ENCODE assay signal across 8 cellular contexts in genomic region chr20:38870733-38871559, GRCh38. TPM values are rescaled to one million over a fixed set of nuclear protein-coding genes. Genes with fewer than 3 reads are reported as not detected.
DNase-seq lines count a peak whose midpoint lies in the region; ATAC-seq and TF ChIP-seq lines count a peak whose summit lies in the region.

No MANE protein-coding gene starts in this region.

- H4K20me1 ChIP-seq in BLaER1 = no peaks in the 10 kb centered on the region

- no peaks in the 10 kb centered on the region for H3K27me3 Mint-ChIP-seq in activated T-cell treated with anti-CD3 and anti-CD28 coated beads, Interleukin-2, amount 50 U/mL, for 72 hours (ENCODE audit: low read depth)

- intact Hi-C loops in left colon (cut with DNase I, micrococcal nuclease) = no loop called here
- intact Hi-C loops in testis (cut with DNase I; ENCODE audit: low total_unique reads) = no loop called here

- H3K9ac ChIP-seq in BLaER1 = no peak overlapping the region

- H3K9me3 Mint-ChIP-seq in activated T-cell treated with anti-CD3 and anti-CD28 coated beads, Interleukin-2, amount 50 U/mL, for 72 hours = no peaks in the 10 kb centered on the region

- DNase-seq in LHCN-M2 (ENCODE audit: low read depth) (peak; percentile 19), left colon (peak; percentile 83 to 91), tibial nerve (ENCODE audit: low spot score in 2 of 2) (no peak), testis (no peak), amniotic stem cell (lab: John Stamatoyannopoulos, UW) (no peak)
- peak; percentile 56 to 68 for DNase-seq in activated T-cell treated with anti-CD3 and anti-CD28 coated beads, Interleukin-2, amount 50 U/mL, for 72 hours

- peak overlapping the region; percentile 59 to 77 for H3K4me3 Mint-ChIP-seq in activated T-cell treated with anti-CD3 and anti-CD28 coated beads, Interleukin-2, amount 50 U/mL, for 72 hours

- no peak for TF ChIP-seq CTCF in tibial nerve (IDR thresholded peaks at IDR 0.05)
- no peak for TF ChIP-seq CTCF in testis (IDR thresholded peaks at IDR 0.05)

- peak; percentile 10 to 20 for ATAC-seq in activated T-cell treated with anti-CD3 and anti-CD28 coated beads, Interleukin-2, amount 50 U/mL, for 72 hours (replicated peaks in 1 of 2)
- ATAC-seq in left colon = peak; percentile 83
- no peak for ATAC-seq in HG02610 (IDR thresholded peaks at IDR 0.05; ENCODE audit: unreplicated experiment)

- H3K36me3 Mint-ChIP-seq in activated T-cell treated with anti-CD3 and anti-CD28 coated beads, Interleukin-2, amount 50 U/mL, for 72 hours (ENCODE audit: insufficient read depth in 2 of 2) = peaks cover 4 to 12% of the 10 kb centered on the region in 2 donors

- H3K4me1 ChIP-seq in BLaER1 (peaks cover 85% of the 10 kb centered on the region), tibial nerve (peaks cover 0 to 28% (median 3%) of the 10 kb centered on the region in 4 donors), testis (no peaks in the 10 kb centered on the region)

- H3K9me3 ChIP-seq in BLaER1 (peaks cover 5% of the 10 kb centered on the region), tibial nerve (peaks cover 0 to 9% (median 0%) of the 10 kb centered on the region in 4 donors), testis (no peaks in the 10 kb centered on the region)

- TF ChIP-seq EP300 in tibial nerve (IDR thresholded peaks at IDR 0.05) = no peak

- H3K36me3 ChIP-seq in BLaER1 (no peaks in the 10 kb centered on the region), tibial nerve (no peaks in the 10 kb centered on the region), testis (ENCODE audit: low read depth, missing control alignments) (no peaks in the 10 kb centered on the region)

- peaks cover 87% of the 10 kb centered on the region for H3K4me1 Mint-ChIP-seq in activated T-cell treated with anti-CD3 and anti-CD28 coated beads, Interleukin-2, amount 50 U/mL, for 72 hours (ENCODE audit: low read depth)

- TF ChIP-seq POLR2A in tibial nerve (IDR thresholded peaks at IDR 0.05) (no peak), testis (IDR thresholded peaks at IDR 0.05) (no peak)

- H3K27me3 ChIP-seq in BLaER1 = no peaks in the 10 kb centered on the region
- no peaks in the 10 kb centered on the region for H3K27me3 ChIP-seq in tibial nerve
- no peaks in the 10 kb centered on the region for H3K27me3 ChIP-seq in testis

- H3K27ac ChIP-seq in BLaER1 = peak overlapping the region; percentile 21; the same call in 1 of the 2 replicates
- peak overlapping the region in 1 of 4 donors; percentile 62 for H3K27ac ChIP-seq in tibial nerve
- no peak overlapping the region for H3K27ac ChIP-seq in testis

- H3K4me2 ChIP-seq in BLaER1 = peak overlapping the region; percentile 10

- peak overlapping the region; percentile 94 for H3K27ac Mint-ChIP-seq in activated T-cell treated with anti-CD3 and anti-CD28 coated beads, Interleukin-2, amount 50 U/mL, for 72 hours

- no peak overlapping the region for H3K4me3 ChIP-seq in BLaER1
- no peak overlapping the region for H3K4me3 ChIP-seq in tibial nerve
- no peak overlapping the region for H3K4me3 ChIP-seq in testis

- 64% methylated on average over 11 to 12 of the region's 12 CpGs for WGBS in tibial nerve, 2 donors
- 55 to 82% methylated on average over 5 to 12 of the region's 12 CpGs for WGBS in testis, 2 donors

RNA-seq across cellular contexts. Expression of gene FAM83D, which starts 55.3 kb away (rescaled TPM):
- total RNA-seq in LHCN-M2 (2014; rRNA removed) (64.4 and 73.2 TPM in 2 replicates), left colon (10 to 100 TPM in 1 of 2 donors, 1 to 10 TPM in 1; 9.4 to 11.2 TPM), tibial nerve (under 1 TPM in 2 of 4 donors, not detected in 2; 0.42 to 0.90 TPM), testis (10 to 100 TPM; 13.1 to 13.7 TPM)
- 17.1 TPM for polyA plus RNA-seq in LHCN-M2 (2012)
- 10 to 100 TPM; 10.4 to 10.5 TPM for total RNA-seq in activated T-cell treated with anti-CD3 and anti-CD28 coated beads, Interleukin-2, amount 50 U/mL, for 72 hours
- 10.1 TPM for polyA plus RNA-seq in testis (ENCODE audit: insufficient read depth, low read depth, low replicate concordance)

Comparison
In these comparisons a context has a peak if more than half of its experiments do, and no peak if none do; other contexts are left out.
1. DNase-seq: peak in LHCN-M2 (single experiment), activated T-cell treated with anti-CD3 and anti-CD28 coated beads, Interleukin-2, amount 50 U/mL, for 72 hours (2 of 2) and left colon (2 of 2); none in tibial nerve (0 of 2), testis (single experiment) and amniotic stem cell (single experiment).
2. RNA of gene FAM83D, which starts 55.3 kb away (total RNA-seq): 64.4 to 73.2 TPM in LHCN-M2, 13.1 to 13.7 TPM in testis, 9.4 to 11.2 TPM in left colon and 10.4 to 10.5 TPM in activated T-cell treated with anti-CD3 and anti-CD28 coated beads, Interleukin-2, amount 50 U/mL, for 72 hours; 0.42 to 0.90 TPM in tibial nerve; every median in the first group is over 4 times any median in the second.